4 cellular contexts compared by ENCODE assay signal in genomic region chr10:18632500-18632899, GRCh38. TPM values are rescaled to one million over a fixed set of nuclear protein-coding genes. Genes with fewer than 3 reads are reported as not detected.
DNase-seq lines count a peak whose midpoint lies in the region; ATAC-seq, FAIRE-seq and TF ChIP-seq lines count a peak whose summit lies in the region.
"Not testable (repeated sequence)": the region's sequence is repeated elsewhere in the genome, so short reads cannot be mapped to it uniquely, and the experiment has no call there.

No MANE protein-coding gene starts in this region.

- TF ChIP-seq POLR2A in K562 (conservative IDR thresholded peaks at IDR 0.05) = not testable (repeated sequence)

- BruUV-seq in K562 (replicated peaks; lab: Mats Ljungman, UMichigan) = not testable (repeated sequence)

- POLR2A ChIA-PET in HEK293 (lab: Yijun Ruan, JAX); activated naive CD8-positive, alpha-beta T cell treated with anti-CD3 and anti-CD28 coated beads, Interleukin-2, amount 10 ng/mL, durations not matched to agents 7 days and 5 days (lab: Charles Lee); K562 (lab: Yijun Ruan, JAX): not testable (repeated sequence)

- not testable (repeated sequence) for H3K9ac ChIP-seq in K562 (ENCODE audit: insufficient read depth in 1 of 2, low read depth in 2 of 2, low read length in 2 of 2)

- H3K4me2 ChIP-seq in K562 (ENCODE audit: insufficient read depth, low read length) = not testable (repeated sequence)

- CTCF ChIA-PET in HEK293 (lab: Yijun Ruan, JAX); K562 (lab: Yijun Ruan, JAX; ENCODE audit: low intra/inter-chr PET ratio): not testable (repeated sequence)

- not testable (repeated sequence) for H4K20me1 ChIP-seq in K562 (replicated peaks; ENCODE audit: control insufficient read depth, insufficient read depth, low read length)

- H3K27ac Mint-ChIP-seq in activated naive CD8-positive, alpha-beta T cell treated with anti-CD3 and anti-CD28 coated beads, Interleukin-2, amount 10 ng/mL, durations not matched to agents 7 days and 5 days = peak overlapping the region; percentile 54
- peak overlapping the region; percentile 58 for H3K27ac Mint-ChIP-seq in stimulated activated naive CD8-positive, alpha-beta T cell treated with anti-CD3 and anti-CD28 coated beads, Interleukin-15, Interleukin-2, amounts not matched to agents 100 ng/mL and 50 ng/mL, for 24 hours

- H3K4me3 ChIP-seq in HEK293 (ENCODE audit: low read depth, low read length); K562: not testable (repeated sequence)

- 56% methylated on average over 2 of the region's 3 CpGs for WGBS in K562 (ENCODE audit: insufficient coverage, low coverage, missing lambda C conversion rate)

- intact Hi-C loops in K562 (cut with micrococcal nuclease) = not testable (repeated sequence)

- not testable (repeated sequence) for H3K27me3 Mint-ChIP-seq in activated naive CD8-positive, alpha-beta T cell treated with anti-CD3 and anti-CD28 coated beads, Interleukin-2, amount 10 ng/mL, durations not matched to agents 7 days and 5 days; stimulated activated naive CD8-positive, alpha-beta T cell treated with anti-CD3 and anti-CD28 coated beads, Interleukin-15, Interleukin-2, amounts not matched to agents 100 ng/mL and 50 ng/mL, for 24 hours

- DNase-seq in activated naive CD8-positive, alpha-beta T cell treated with anti-CD3 and anti-CD28 coated beads, Interleukin-2, amount 10 ng/mL, durations not matched to agents 7 days and 5 days; K562 (ENCODE audit: extremely low read depth in 1 of 4, low spot score in 3 of 4): not testable (repeated sequence)

- H3K4me1 ChIP-seq in HEK293 (ENCODE audit: control insufficient read depth, insufficient read depth, low read length); K562 (replicated peaks in 1 of 2; ENCODE audit: control insufficient read depth in 2 of 2, insufficient read depth in 2 of 2, low read length in 2 of 2): not testable (repeated sequence)

- not testable (repeated sequence) for H3K79me2 ChIP-seq in K562 (ENCODE audit: control insufficient read depth, insufficient read depth, low read length)

- TF ChIP-seq CTCF in HEK293 (tag by site-specific recombination; IDR thresholded peaks at IDR 0.05); K562 (IDR thresholded peaks at IDR 0.05 in 2 of 3, conservative IDR thresholded peaks at IDR 0.05 in 1 of 3; ENCODE audit: insufficient read depth in 2 of 3, low read depth in 1 of 3, low read length in 3 of 3): not testable (repeated sequence)

- not testable (repeated sequence) for FAIRE-seq in K562 (lab: Jason Lieb, UNC)

- not testable (repeated sequence) for ATAC-seq in activated naive CD8-positive, alpha-beta T cell treated with anti-CD3 and anti-CD28 coated beads, Interleukin-2, amount 10 ng/mL, durations not matched to agents 7 days and 5 days (ENCODE audit: low read depth); K562

- H3K4me1 Mint-ChIP-seq in activated naive CD8-positive, alpha-beta T cell treated with anti-CD3 and anti-CD28 coated beads, Interleukin-2, amount 10 ng/mL, durations not matched to agents 7 days and 5 days = not testable (repeated sequence)
- H3K4me1 Mint-ChIP-seq in stimulated activated naive CD8-positive, alpha-beta T cell treated with anti-CD3 and anti-CD28 coated beads, Interleukin-15, Interleukin-2, amounts not matched to agents 100 ng/mL and 50 ng/mL, for 24 hours (ENCODE audit: low read depth) = peaks cover 12% of the 10 kb centered on the region

- peaks cover 16% of the 10 kb centered on the region for H3K36me3 Mint-ChIP-seq in activated naive CD8-positive, alpha-beta T cell treated with anti-CD3 and anti-CD28 coated beads, Interleukin-2, amount 10 ng/mL, durations not matched to agents 7 days and 5 days
- peaks cover 25% of the 10 kb centered on the region for H3K36me3 Mint-ChIP-seq in stimulated activated naive CD8-positive, alpha-beta T cell treated with anti-CD3 and anti-CD28 coated beads, Interleukin-15, Interleukin-2, amounts not matched to agents 100 ng/mL and 50 ng/mL, for 24 hours (ENCODE audit: low read depth)

- H3K27ac ChIP-seq in HEK293 (ENCODE audit: extremely low read depth, low read depth, low read length); K562 (ENCODE audit: extremely low read depth, low read depth, low read length): not testable (repeated sequence)

- in situ Hi-C loops in K562 (cut with MboI) = not testable (repeated sequence)

- H3K4me3 Mint-ChIP-seq in activated naive CD8-positive, alpha-beta T cell treated with anti-CD3 and anti-CD28 coated beads, Interleukin-2, amount 10 ng/mL, durations not matched to agents 7 days and 5 days; stimulated activated naive CD8-positive, alpha-beta T cell treated with anti-CD3 and anti-CD28 coated beads, Interleukin-15, Interleukin-2, amounts not matched to agents 100 ng/mL and 50 ng/mL, for 24 hours: not testable (repeated sequence)

- not testable (repeated sequence) for H3K9me3 Mint-ChIP-seq in activated naive CD8-positive, alpha-beta T cell treated with anti-CD3 and anti-CD28 coated beads, Interleukin-2, amount 10 ng/mL, durations not matched to agents 7 days and 5 days; stimulated activated naive CD8-positive, alpha-beta T cell treated with anti-CD3 and anti-CD28 coated beads, Interleukin-15, Interleukin-2, amounts not matched to agents 100 ng/mL and 50 ng/mL, for 24 hours

- TF ChIP-seq RAD21 in K562 (CRISPR knock-in tag; conservative IDR thresholded peaks at IDR 0.05 in 1 of 2, IDR thresholded peaks at IDR 0.05 in 1 of 2) = not testable (repeated sequence)

- not testable (repeated sequence) for H2AFZ ChIP-seq in K562 (ENCODE audit: low read depth, low read length)

- not testable (repeated sequence) for H3K36me3 ChIP-seq in HEK293 (ENCODE audit: control insufficient read depth in 2 of 2, insufficient read depth in 1 of 2, low read length in 2 of 2)
- peaks cover 12% of the 10 kb centered on the region; the same call in 1 of the 3 replicates for H3K36me3 ChIP-seq in K562 (ENCODE audit: control insufficient read depth, insufficient read depth, low read length)

- TF ChIP-seq EP300 in K562 (IDR thresholded peaks at IDR 0.05; ENCODE audit: low read length) = not testable (repeated sequence)

- H3K9me1 ChIP-seq in K562 (ENCODE audit: control insufficient read depth, insufficient read depth, low read length) = not testable (repeated sequence)

- H3K9me3 ChIP-seq in HEK293 (ENCODE audit: control insufficient read depth, insufficient read depth, low read depth, low read length); K562 (replicated peaks; ENCODE audit: control insufficient read depth, insufficient read depth, low read depth, low read length): not testable (repeated sequence)

- H3K27me3 ChIP-seq in K562 (ENCODE audit: control insufficient read depth in 2 of 2, insufficient read depth in 2 of 2, low read length in 2 of 2) = not testable (repeated sequence)

TF ChIP-seq in K562, 482 proteins besides CTCF, POLR2A, EP300 and RAD21 (continues in another document):
- TF ChIP-seq ZNF184 (CRISPR knock-in tag; IDR thresholded peaks at IDR 0.05) = peak; percentile 67; the same call in 1 of the 2 replicates

RNA-seq across cellular contexts. Expression of gene NSUN6, which starts 18.9 kb away (rescaled TPM):
- total RNA-seq in activated naive CD8-positive, alpha-beta T cell treated with anti-CD3 and anti-CD28 coated beads, Interleukin-2, amount 10 ng/mL, durations not matched to agents 7 days and 5 days = 10 to 100 TPM; 23.2 to 26.5 TPM
- 30.4 and 86.1 TPM in 2 replicates for total RNA-seq in K562 (2011; cell fraction: chromatin; rRNA removed; ENCODE audit: low replicate concordance)
- total RNA-seq in K562 (2011; cell fraction: nucleolus; rRNA removed) = 27.7 and 31.2 TPM in 2 replicates
- total RNA-seq in K562 (2011; cell fraction: nucleoplasm; rRNA removed) = 41.6 and 42.2 TPM in 2 replicates
- 15.8 and 20.7 TPM in 2 replicates for total RNA-seq in K562 (2014; rRNA removed)
- total RNA-seq in K562 (2014; rRNA removed; fragmentation: Illumina TruSeq; extraction: Trizol) = 31.9 and 35.6 TPM in 2 replicates
- 23.1 and 24.4 TPM in 2 replicates for total RNA-seq in K562 (2015; rRNA removed; fragmentation: Illumina TruSeq; extraction: Trizol)
- 15.8 and 18.9 TPM in 2 replicates for total RNA-seq in K562 (2021)
- 27.4 and 33.1 TPM in 2 replicates for polyA plus RNA-seq in K562 (2011; rRNA removed)
- polyA plus RNA-seq in K562 (2011; cell fraction: cytosol; rRNA removed) = 7.0 and 15.7 TPM in 2 replicates
- polyA plus RNA-seq in K562 (2011; cell fraction: nucleus; rRNA removed) = 32.9 and 39.6 TPM in 2 replicates
- polyA plus RNA-seq in K562 (2012) = 14.8 and 18.6 TPM in 2 replicates
- 22.6 and 24.2 TPM in 2 replicates for polyA plus RNA-seq in K562 (2014; fragmentation: Illumina TruSeq; extraction: Trizol)
- polyA plus RNA-seq in K562 (2014; fragmentation: Nextera tagmentation; extraction: Ambion mirVana) = 10 to 100 TPM; 12.5 to 19.1 TPM
- polyA plus RNA-seq in K562 (2014; rRNA removed) = 26.3 and 26.6 TPM in 2 replicates
- 47.2 and 48.6 TPM in 2 replicates for polyA minus RNA-seq in K562 (2011; rRNA and poly(A)+ RNA removed)
- 16.2 and 21.6 TPM in 2 replicates for polyA minus RNA-seq in K562 (2011; cell fraction: cytosol; rRNA and poly(A)+ RNA removed)
- 40.3 and 79.2 TPM in 2 replicates for polyA minus RNA-seq in K562 (2011; cell fraction: nucleus; rRNA and poly(A)+ RNA removed)

RNA-seq across cellular contexts. Expression of gene ARL5B, which starts 26.7 kb away (rescaled TPM):
- total RNA-seq in activated naive CD8-positive, alpha-beta T cell treated with anti-CD3 and anti-CD28 coated beads, Interleukin-2, amount 10 ng/mL, durations not matched to agents 7 days and 5 days = 10 to 100 TPM; 10.8 to 11.8 TPM
- total RNA-seq in K562 (2011; cell fraction: chromatin; rRNA removed; ENCODE audit: low replicate concordance) = 5.3 and 20.2 TPM in 2 replicates
- total RNA-seq in K562 (2011; cell fraction: nucleolus; rRNA removed) = 3.5 and 4.5 TPM in 2 replicates
- 10.7 and 22.4 TPM in 2 replicates for total RNA-seq in K562 (2011; cell fraction: nucleoplasm; rRNA removed)
- total RNA-seq in K562 (2014; rRNA removed) (8.4 and 10.0 TPM in 2 replicates), K562 (2014; rRNA removed; fragmentation: Illumina TruSeq; extraction: Trizol) (22.2 and 24.6 TPM in 2 replicates), K562 (2015; rRNA removed; fragmentation: Illumina TruSeq; extraction: Trizol) (15.7 and 17.7 TPM in 2 replicates), K562 (2021) (14.1 and 15.1 TPM in 2 replicates)
- polyA plus RNA-seq in K562 (2011; rRNA removed) (16.2 and 20.4 TPM in 2 replicates), K562 (2014; fragmentation: Illumina TruSeq; extraction: Trizol) (12.6 and 15.2 TPM in 2 replicates), K562 (2014; fragmentation: Nextera tagmentation; extraction: Ambion mirVana) (1 to 10 TPM; 4.1 to 4.7 TPM), K562 (2014; rRNA removed) (7.4 and 8.3 TPM in 2 replicates)
- 2.2 and 6.8 TPM in 2 replicates for polyA plus RNA-seq in K562 (2011; cell fraction: cytosol; rRNA removed)
- 7.5 and 12.7 TPM in 2 replicates for polyA plus RNA-seq in K562 (2011; cell fraction: nucleus; rRNA removed)
- polyA plus RNA-seq in K562 (2012) = 9.3 and 12.0 TPM in 2 replicates
- 36.9 and 41.1 TPM in 2 replicates for polyA minus RNA-seq in K562 (2011; rRNA and poly(A)+ RNA removed)
- polyA minus RNA-seq in K562 (2011; cell fraction: cytosol; rRNA and poly(A)+ RNA removed) = 11.4 and 16.8 TPM in 2 replicates
- 9.4 and 18.7 TPM in 2 replicates for polyA minus RNA-seq in K562 (2011; cell fraction: nucleus; rRNA and poly(A)+ RNA removed)
